19 cellular contexts compared by ENCODE assay signal in the genomic region with DNA sequence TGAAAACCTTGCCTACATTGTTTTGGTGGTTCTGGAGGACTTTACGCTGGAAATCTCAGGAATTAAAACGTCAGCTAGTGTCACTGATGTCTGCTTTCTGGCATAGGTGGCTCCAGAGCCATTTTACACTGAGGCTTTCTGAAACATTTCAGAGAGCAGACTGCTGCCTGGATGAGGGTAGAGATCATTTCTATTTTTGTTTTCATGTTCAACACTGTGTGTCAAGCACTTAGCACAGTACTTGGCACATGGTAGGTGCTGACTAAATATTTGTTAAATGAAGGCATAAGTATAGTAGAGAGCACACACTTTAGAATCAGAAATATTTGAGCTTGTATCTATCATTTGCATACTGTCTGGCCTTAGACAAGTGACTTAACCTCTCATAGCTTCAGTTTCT. TPM values are rescaled to one million over a fixed set of nuclear protein-coding genes. Genes with fewer than 3 reads are reported as not detected.
DNase-seq lines count a peak whose midpoint lies in the region; ATAC-seq, FAIRE-seq and TF ChIP-seq lines count a peak whose summit lies in the region.
"Had no signal": no experiment of that assay in that cellular context is flagged by ENCODE, and none has a peak within 500 bp of the region (broad histone marks: within the 10 kb centered on the region; RNA-seq: fewer than 3 reads in every experiment).

No MANE protein-coding gene starts in this region.

- peaks cover 18% of the 10 kb centered on the region for H3K4me1 Mint-ChIP-seq in stimulated activated memory B cell treated with anti-CD40 and anti-IgM and Interleukin-4, amounts not matched to agents 10 μg/mL and 1 μg/mL and 100 μg/mL, for 72 hours
- H3K4me1 Mint-ChIP-seq: CD4-positive, CD25-positive, alpha-beta regulatory T cell had no signal

- WGBS in heart left ventricle, 4 donors = 56 to 69% (median 63%) methylated on average over 2 of the region's 2 CpGs

- H3K27ac ChIP-seq in heart left ventricle = peak overlapping the region in 10 of 12 donors; percentile 2 to 72 (median 46)
- no peak overlapping the region for H3K27ac ChIP-seq in keratinocyte (ENCODE audit: control insufficient read depth, insufficient read depth, low read length)
- H3K27ac ChIP-seq: BLaER1 treated with 17β-estradiol and CSF1 and Interleukin-3, amounts not matched to agents 10 nM and 100 nM had no signal

- no peaks in the 10 kb centered on the region for H3K27me3 ChIP-seq in heart left ventricle
- H3K27me3 ChIP-seq in keratinocyte (ENCODE audit: control insufficient read depth, extremely low read depth, insufficient read depth, low read length) = no peaks in the 10 kb centered on the region
- H3K27me3 ChIP-seq: BLaER1 treated with 17β-estradiol and CSF1 and Interleukin-3, amounts not matched to agents 10 nM and 100 nM had no signal

- H3K36me3 ChIP-seq in heart left ventricle (no peaks in the 10 kb centered on the region), keratinocyte (ENCODE audit: control insufficient read depth in 2 of 2, extremely low read depth in 1 of 2, insufficient read depth in 2 of 2, low read length in 2 of 2) (no peaks in the 10 kb centered on the region)
- H3K36me3 ChIP-seq: BLaER1 treated with 17β-estradiol and CSF1 and Interleukin-3, amounts not matched to agents 10 nM and 100 nM had no signal

- ATAC-seq in heart left ventricle = peak; percentile 47 to 89 (median 86)
- no peak for ATAC-seq in stimulated activated memory B cell treated with anti-CD40 and anti-IgM and Interleukin-4, amounts not matched to agents 10 μg/mL and 1 μg/mL and 100 μg/mL, for 72 hours

- no peak overlapping the region for H3K4me3 Mint-ChIP-seq in stimulated activated memory B cell treated with anti-CD40 and anti-IgM and Interleukin-4, amounts not matched to agents 10 μg/mL and 1 μg/mL and 100 μg/mL, for 72 hours
- H3K4me3 Mint-ChIP-seq: CD4-positive, CD25-positive, alpha-beta regulatory T cell; H9; IgD-negative memory B cell had no signal

- H3K36me3 Mint-ChIP-seq in stimulated activated memory B cell treated with anti-CD40 and anti-IgM and Interleukin-4, amounts not matched to agents 10 μg/mL and 1 μg/mL and 100 μg/mL, for 72 hours = peaks cover 8% of the 10 kb centered on the region
- H3K36me3 Mint-ChIP-seq: CD4-positive, CD25-positive, alpha-beta regulatory T cell had no signal

- peak overlapping the region; percentile 26 for H3K27ac Mint-ChIP-seq in stimulated activated memory B cell treated with anti-CD40 and anti-IgM and Interleukin-4, amounts not matched to agents 10 μg/mL and 1 μg/mL and 100 μg/mL, for 72 hours
- H3K27ac Mint-ChIP-seq: CD4-positive, CD25-positive, alpha-beta regulatory T cell; H9 had no signal

- no peaks in the 10 kb centered on the region for H3K9me1 ChIP-seq in keratinocyte (ENCODE audit: control insufficient read depth, extremely low read depth, insufficient read depth, low read length)

- no peak overlapping the region for H3K9ac ChIP-seq in keratinocyte (ENCODE audit: control insufficient read depth, extremely low read depth, insufficient read depth, low read length)
- H3K9ac ChIP-seq: BLaER1 treated with 17β-estradiol and CSF1 and Interleukin-3, amounts not matched to agents 10 nM and 100 nM had no signal

- H3K9me3 Mint-ChIP-seq in stimulated activated memory B cell treated with anti-CD40 and anti-IgM and Interleukin-4, amounts not matched to agents 10 μg/mL and 1 μg/mL and 100 μg/mL, for 72 hours = no peaks in the 10 kb centered on the region

- H3K4me1 ChIP-seq in heart left ventricle = peaks cover 0 to 40% (median 25%) of the 10 kb centered on the region in 12 donors
- peaks cover 11% of the 10 kb centered on the region for H3K4me1 ChIP-seq in keratinocyte (ENCODE audit: control insufficient read depth, extremely low read depth, insufficient read depth, low read length)

- peak; percentile 11 for DNase-seq in NCI-H2029 (lab: John Stamatoyannopoulos, UW)
- no peak for DNase-seq in heart left ventricle
- no peak for DNase-seq in keratinocyte (ENCODE audit: low read depth, low spot score)
- no peak for DNase-seq in GM03348 (ENCODE audit: low spot score)
- no peak for DNase-seq in effector CD4-positive, alpha-beta T cell
- no peak for DNase-seq in T-helper 2 cell
- DNase-seq: ACHN; Calu3; CD4-positive, CD25-positive, alpha-beta regulatory T cell; DMS 273 treated with DMSO at 0.1 percent for 48 hours; DMS79; EL; GOT3; H9 had no signal

- no peaks in the 10 kb centered on the region for H3K9me3 ChIP-seq in heart left ventricle
- H3K9me3 ChIP-seq in keratinocyte (ENCODE audit: control insufficient read depth, low read depth, low read length) = no peaks in the 10 kb centered on the region

- TF ChIP-seq POLR2A in heart left ventricle (IDR thresholded peaks at IDR 0.05) = no peak

- peak; percentile 75 for FAIRE-seq in keratinocyte (lab: Jason Lieb, UNC)
- FAIRE-seq: G401.6, GM12892 had no signal

- H3K79me2 ChIP-seq in keratinocyte (ENCODE audit: control insufficient read depth, insufficient read depth, low read length) = no peaks in the 10 kb centered on the region

- H3K4me2 ChIP-seq in keratinocyte (ENCODE audit: control insufficient read depth, extremely low read depth, insufficient read depth, low read depth, low read length) = no peak overlapping the region
- H3K4me2 ChIP-seq: BLaER1 treated with 17β-estradiol and CSF1 and Interleukin-3, amounts not matched to agents 10 nM and 100 nM had no signal

- TF ChIP-seq CTCF in heart left ventricle (IDR thresholded peaks at IDR 0.05) (no peak), keratinocyte (optimal IDR thresholded peaks at IDR 0.05 in 1 of 3, IDR thresholded peaks at IDR 0.05 in 1 of 3, conservative IDR thresholded peaks at IDR 0.05 in 1 of 3; ENCODE audit: extremely low read depth in 1 of 3, insufficient read depth in 2 of 3, low read length in 3 of 3) (no peak)

- no peaks in the 10 kb centered on the region for H3K27me3 Mint-ChIP-seq in stimulated activated memory B cell treated with anti-CD40 and anti-IgM and Interleukin-4, amounts not matched to agents 10 μg/mL and 1 μg/mL and 100 μg/mL, for 72 hours
- H3K27me3 Mint-ChIP-seq: IgD-negative memory B cell had no signal

- no peak overlapping the region for H2AFZ ChIP-seq in keratinocyte (ENCODE audit: control insufficient read depth, low read length)

- no peaks in the 10 kb centered on the region for H4K20me1 ChIP-seq in keratinocyte (ENCODE audit: control insufficient read depth, extremely low read depth, insufficient read depth, low read length)
- H4K20me1 ChIP-seq: BLaER1 treated with 17β-estradiol and CSF1 and Interleukin-3, amounts not matched to agents 10 nM and 100 nM had no signal

- H3K4me3 ChIP-seq in heart left ventricle (no peak overlapping the region), keratinocyte (ENCODE audit: control insufficient read depth in 2 of 3, extremely low read depth in 1 of 3, insufficient read depth in 2 of 3, low read depth in 1 of 3, low read length in 3 of 3) (no peak overlapping the region)
- H3K4me3 ChIP-seq: BLaER1 treated with 17β-estradiol and CSF1 and Interleukin-3, amounts not matched to agents 10 nM and 100 nM had no signal

- intact Hi-C loops in heart left ventricle (cut with DNase I) = loop anchor here in 1 of 10 donors (10.0 kb wide), 1 partner anchor 148 kb away; no protein-coding TSS in a partner anchor

- dilution Hi-C loops in keratinocyte (cut with MboI; ENCODE audit: extremely low pct_ligation_motif_present, low sequenced_read_pairs) = no loop called here

RNA-seq across cellular contexts. Expression of a gene that starts 59.1 kb away (rescaled TPM):
- 100 to 1,000 TPM; 108 to 237 (median 168) TPM for total RNA-seq in heart left ventricle
- polyA plus RNA-seq in heart left ventricle (10 to 100 TPM; 21.6 to 43.7 TPM), keratinocyte (0.52 to 0.80 TPM (median 0.60 TPM) in 3 replicates)
- polyA plus RNA-seq in keratinocyte (2011; ENCODE audit: low read depth) = 13.3 TPM
- polyA plus RNA-seq in keratinocyte (2011; cell fraction: cytosol; rRNA removed) = 0.55 and 0.56 TPM in 2 replicates
- polyA plus RNA-seq in keratinocyte (2011; cell fraction: nucleus; rRNA removed) = 1.5 and 2.3 TPM in 2 replicates
- polyA plus RNA-seq in keratinocyte (2012; ENCODE audit: low replicate concordance) = 0.62 and 4.8 TPM in 2 replicates
- polyA minus RNA-seq in keratinocyte = 1.1 to 2.5 TPM (median 2.2 TPM) in 3 replicates
- polyA minus RNA-seq in keratinocyte (2011; cell fraction: cytosol; rRNA and poly(A)+ RNA removed) = 2.1 TPM
- 3.7 and 5.0 TPM in 2 replicates for polyA minus RNA-seq in keratinocyte (2011; cell fraction: nucleus; rRNA and poly(A)+ RNA removed)
